1 cellular context compared by ENCODE assay signal in the genomic region with DNA sequence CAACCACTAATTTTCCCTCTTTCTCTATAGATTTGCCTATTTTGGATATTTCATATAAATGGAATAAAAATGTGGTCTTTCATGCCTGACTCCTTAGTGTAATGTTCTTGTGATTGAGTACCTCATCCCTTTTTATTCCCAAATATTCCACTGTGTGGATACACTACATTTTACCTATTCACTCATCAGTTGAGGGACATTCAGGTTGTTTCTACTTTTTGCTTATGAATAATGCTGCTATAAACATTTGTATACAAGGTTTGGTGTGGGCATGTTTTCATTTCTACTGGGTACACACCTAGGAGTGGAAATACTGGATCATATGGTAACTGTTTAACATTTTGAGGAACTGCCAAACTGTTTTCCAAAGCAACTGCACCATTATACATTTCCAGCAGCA.
TF ChIP-seq lines count a peak whose summit lies in the region.

No MANE protein-coding gene starts in this region.

TF ChIP-seq in SK-N-SH treated with all-trans-retinoic acid at 6 μM for 48 hours, 23 proteins besides CTCF, POLR2A, EP300 and RAD21 (continued from another document):
- TF ChIP-seq ZC3H10 (CRISPR knock-in tag; IDR thresholded peaks at IDR 0.05) (no peak), ZNF565 (CRISPR knock-in tag; conservative IDR thresholded peaks at IDR 0.05; ENCODE audit: low read depth) (no peak), PPARA (CRISPR knock-in tag; IDR thresholded peaks at IDR 0.05; ENCODE audit: borderline replicate concordance) (no peak), SNAI2 (CRISPR knock-in tag; IDR thresholded peaks at IDR 0.05) (no peak), ISL1 (CRISPR knock-in tag; IDR thresholded peaks at IDR 0.05) (no peak), ARNTL (CRISPR knock-in tag; IDR thresholded peaks at IDR 0.05; ENCODE audit: borderline replicate concordance, low read depth) (no peak)
- TF ChIP-seq, protein P1, sequence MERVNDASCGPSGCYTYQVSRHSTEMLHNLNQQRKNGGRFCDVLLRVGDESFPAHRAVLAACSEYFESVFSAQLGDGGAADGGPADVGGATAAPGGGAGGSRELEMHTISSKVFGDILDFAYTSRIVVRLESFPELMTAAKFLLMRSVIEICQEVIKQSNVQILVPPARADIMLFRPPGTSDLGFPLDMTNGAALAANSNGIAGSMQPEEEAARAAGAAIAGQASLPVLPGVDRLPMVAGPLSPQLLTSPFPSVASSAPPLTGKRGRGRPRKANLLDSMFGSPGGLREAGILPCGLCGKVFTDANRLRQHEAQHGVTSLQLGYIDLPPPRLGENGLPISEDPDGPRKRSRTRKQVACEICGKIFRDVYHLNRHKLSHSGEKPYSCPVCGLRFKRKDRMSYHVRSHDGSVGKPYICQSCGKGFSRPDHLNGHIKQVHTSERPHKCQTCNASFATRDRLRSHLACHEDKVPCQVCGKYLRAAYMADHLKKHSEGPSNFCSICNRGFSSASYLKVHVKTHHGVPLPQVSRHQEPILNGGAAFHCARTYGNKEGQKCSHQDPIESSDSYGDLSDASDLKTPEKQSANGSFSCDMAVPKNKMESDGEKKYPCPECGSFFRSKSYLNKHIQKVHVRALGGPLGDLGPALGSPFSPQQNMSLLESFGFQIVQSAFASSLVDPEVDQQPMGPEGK (CRISPR knock-in tag; IDR thresholded peaks at IDR 0.05; ENCODE audit: borderline replicate concordance) = no peak
- TF ChIP-seq, protein P2, sequence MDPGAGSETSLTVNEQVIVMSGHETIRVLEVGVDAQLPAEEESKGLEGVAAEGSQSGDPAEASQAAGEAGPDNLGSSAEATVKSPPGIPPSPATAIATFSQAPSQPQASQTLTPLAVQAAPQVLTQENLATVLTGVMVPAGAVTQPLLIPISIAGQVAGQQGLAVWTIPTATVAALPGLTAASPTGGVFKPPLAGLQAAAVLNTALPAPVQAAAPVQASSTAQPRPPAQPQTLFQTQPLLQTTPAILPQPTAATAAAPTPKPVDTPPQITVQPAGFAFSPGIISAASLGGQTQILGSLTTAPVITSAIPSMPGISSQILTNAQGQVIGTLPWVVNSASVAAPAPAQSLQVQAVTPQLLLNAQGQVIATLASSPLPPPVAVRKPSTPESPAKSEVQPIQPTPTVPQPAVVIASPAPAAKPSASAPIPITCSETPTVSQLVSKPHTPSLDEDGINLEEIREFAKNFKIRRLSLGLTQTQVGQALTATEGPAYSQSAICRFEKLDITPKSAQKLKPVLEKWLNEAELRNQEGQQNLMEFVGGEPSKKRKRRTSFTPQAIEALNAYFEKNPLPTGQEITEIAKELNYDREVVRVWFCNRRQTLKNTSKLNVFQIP (CRISPR knock-in tag; IDR thresholded peaks at IDR 0.05; ENCODE audit: borderline replicate concordance, low read depth) = no peak
TF ChIP-seq in SK-N-SH treated with all-trans-retinoic acid at 6 μM for 48 hours: peak in this region for 0.
